In genomic region chr11:12077535-12078280, GRCh38 we compare ENCODE assay signal across 15 cellular contexts. TPM values are rescaled to one million over a fixed set of nuclear protein-coding genes. Genes with fewer than 3 reads are reported as not detected.
DNase-seq lines count a peak whose midpoint lies in the region; ATAC-seq, FAIRE-seq and TF ChIP-seq lines count a peak whose summit lies in the region.
"Had no signal": no experiment of that assay in that cellular context is flagged by ENCODE, and none has a peak within 500 bp of the region (broad histone marks: within the 10 kb centered on the region; RNA-seq: fewer than 3 reads in every experiment).

No MANE protein-coding gene starts in this region.

- H3K27me3 ChIP-seq in brain microvascular endothelial cell (replicated peaks) (no peaks in the 10 kb centered on the region), left lung (no peaks in the 10 kb centered on the region), stomach (no peaks in the 10 kb centered on the region), vagina (no peaks in the 10 kb centered on the region)
- H3K27me3 ChIP-seq: hepatocyte had no signal

- H3K36me3 ChIP-seq in brain microvascular endothelial cell (replicated peaks) (no peaks in the 10 kb centered on the region), left lung (no peaks in the 10 kb centered on the region), stomach (no peaks in the 10 kb centered on the region), vagina (no peaks in the 10 kb centered on the region)
- H3K36me3 ChIP-seq: prostate gland had no signal

- H3K27ac ChIP-seq in brain microvascular endothelial cell = peak overlapping the region; percentile 97
- peak overlapping the region; percentile 57 to 66 for H3K27ac ChIP-seq in left lung
- H3K27ac ChIP-seq in stomach = peak overlapping the region in 4 of 5 donors; percentile 72 to 88 (median 80)
- H3K27ac ChIP-seq in vagina = no peak overlapping the region

- intact Hi-C loops in left lung (cut with DNase I) = no loop called here
- intact Hi-C loops in stomach (cut with DNase I; ENCODE audit: low total_unique reads) = no loop called here
- intact Hi-C loops in vagina (cut with DNase I) = no loop called here

- no peak for TF ChIP-seq EP300 in stomach (IDR thresholded peaks at IDR 0.05)

- DNase-seq in HTR-8/SVneo (ENCODE audit: insufficient read length, low spot score) (no peak), brain microvascular endothelial cell (no peak), left lung (no peak), stomach (no peak), vagina (ENCODE audit: extremely low spot score in 2 of 2) (no peak), GM13977 (ENCODE audit: low spot score) (no peak), H4 (ENCODE audit: low spot score) (no peak), SK-N-DZ (ENCODE audit: low spot score) (no peak)
- DNase-seq: activated T-cell treated with anti-CD3 and anti-CD28 coated beads, Interleukin-2, amount 50 U/mL, for 48 hours; MM.1S; NCI-H2171; stimulated activated CD4-positive, alpha-beta T cell treated with anti-CD3 and anti-CD28 coated beads, Interleukin-4, amount 100 ng/mL, for 24 hours; stimulated activated naive CD8-positive, alpha-beta T cell treated with anti-CD3 and anti-CD28 coated beads, Interleukin-15, Interleukin-2, amounts not matched to agents 100 U/mL and 50 U/mL, for 24 hours had no signal

- no peak for TF ChIP-seq CTCF in brain microvascular endothelial cell (IDR thresholded peaks at IDR 0.05; ENCODE audit: low read depth, low read length, missing control alignments)
- TF ChIP-seq CTCF in left lung (IDR thresholded peaks at IDR 0.05) = no peak
- no peak for TF ChIP-seq CTCF in stomach (IDR thresholded peaks at IDR 0.05)
- TF ChIP-seq CTCF in vagina (IDR thresholded peaks at IDR 0.05) = no peak
- TF ChIP-seq CTCF in GM13977 (IDR thresholded peaks at IDR 0.05; ENCODE audit: extremely low read depth, insufficient read depth, missing control alignments) = no peak

- H3K9me3 ChIP-seq in left lung (no peaks in the 10 kb centered on the region), stomach (no peaks in the 10 kb centered on the region), vagina (no peaks in the 10 kb centered on the region)
- H3K9me3 ChIP-seq: prostate gland had no signal

- TF ChIP-seq POLR2A in stomach (IDR thresholded peaks at IDR 0.05) (no peak), vagina (IDR thresholded peaks at IDR 0.05) (no peak)

- WGBS in stomach, 5 donors = 81 to 96% (median 92%) methylated on average over 7 of the region's 7 CpGs

- in situ Hi-C loops in brain microvascular endothelial cell (cut with HindIII; ENCODE audit: low pct_ligation_motif_present, low sequenced_read_pairs) (no loop called here), GM13977 (cut with MboI; ENCODE audit: low pct_unique_long_range_greater_than_20kb, low sequenced_read_pairs, unreplicated experiment) (no loop called here)

- peak; percentile 42 for FAIRE-seq in HTR-8/SVneo (lab: Jason Lieb, UNC)

- H3K4me3 ChIP-seq in brain microvascular endothelial cell (ENCODE audit: low read depth, low read length) (no peak overlapping the region), left lung (no peak overlapping the region), stomach (no peak overlapping the region), vagina (no peak overlapping the region)
- H3K4me3 ChIP-seq: hepatocyte, prostate gland had no signal

- H3K4me1 ChIP-seq in left lung (peaks cover 4 to 6% of the 10 kb centered on the region in 2 donors), stomach (peaks cover 0 to 40% (median 9%) of the 10 kb centered on the region in 4 donors), vagina (peaks cover 16% of the 10 kb centered on the region)

- ATAC-seq in left lung = no peak
- ATAC-seq: stimulated activated naive CD8-positive, alpha-beta T cell treated with anti-CD3 and anti-CD28 coated beads, Interleukin-15, Interleukin-2, amounts not matched to agents 100 U/mL and 50 U/mL, for 24 hours had no signal

RNA-seq across cellular contexts. Expression of gene MICAL2, which starts 32.7 kb away (rescaled TPM):
- total RNA-seq in left lung (100 to 1,000 TPM; 242 to 293 TPM), stomach (100 to 1,000 TPM in 2 of 5 donors, 10 to 100 TPM in 3; 82.6 to 165 (median 86.1) TPM), vagina (41.7 TPM)
- polyA plus RNA-seq in stomach = 10 to 100 TPM; 11.2 to 31.4 (median 13.3) TPM
- 52.1 and 53.4 TPM in 2 replicates for total RNA-seq in H4 (2014; rRNA removed; shearing (Covaris generic))
- 1.8 and 2.1 TPM in 2 replicates for polyA plus RNA-seq in SK-N-DZ (2014; cell fraction: cytosol; rRNA removed)
- 1.2 and 3.2 TPM in 2 replicates for polyA plus RNA-seq in SK-N-DZ (2014; cell fraction: nucleus; rRNA removed)
